ENCODE assay signal across 8 cellular contexts in the genomic region with DNA sequence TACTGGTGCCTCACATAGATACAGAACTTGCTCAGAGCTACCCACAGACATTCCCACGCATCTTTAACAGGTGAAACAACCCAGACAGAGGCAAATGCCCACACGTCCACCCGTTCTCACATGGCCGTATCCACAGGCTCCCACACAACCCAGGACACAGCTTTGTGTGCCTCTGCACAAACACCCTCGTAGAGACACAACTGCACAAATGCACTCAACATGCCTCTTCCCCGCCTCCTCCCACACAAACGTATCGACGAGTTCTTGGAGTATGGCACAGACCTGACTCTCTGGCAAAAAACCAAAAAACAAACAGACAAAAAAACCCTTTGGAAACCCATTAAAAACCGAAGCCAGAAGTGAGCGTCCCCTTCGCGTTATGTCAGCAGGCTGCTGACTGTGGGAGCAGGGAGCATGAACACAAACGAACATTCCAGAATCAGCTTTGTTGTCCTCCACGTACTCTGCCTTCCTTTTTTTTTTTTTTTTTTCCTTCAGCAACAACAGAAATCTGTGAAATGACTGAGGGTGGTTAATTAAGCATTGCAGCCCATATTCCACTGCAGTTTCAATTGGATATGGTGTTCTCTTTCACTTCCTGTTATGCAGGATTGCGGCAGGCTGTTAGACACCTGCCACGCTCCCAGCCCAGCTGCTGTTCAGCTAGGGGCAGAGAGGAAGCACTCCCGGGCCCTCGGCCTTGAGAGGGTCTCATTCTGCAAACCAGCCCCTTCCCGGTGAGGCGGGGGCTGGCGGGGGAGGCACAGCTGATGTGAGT.
DNase-seq lines count a peak whose midpoint lies in the region; ATAC-seq, FAIRE-seq and TF ChIP-seq lines count a peak whose summit lies in the region.
"Had no signal": no experiment of that assay in that cellular context is flagged by ENCODE, and none has a peak within 500 bp of the region (broad histone marks: within the 10 kb centered on the region; RNA-seq: fewer than 3 reads in every experiment).

No MANE protein-coding gene starts in this region.

- H3K27ac Mint-ChIP-seq in activated CD8-positive, alpha-beta T cell treated with anti-CD3 and anti-CD28 coated beads for 36 hours = no peak overlapping the region

- no peak for TF ChIP-seq CTCF in activated CD8-positive, alpha-beta T cell treated with anti-CD3 and anti-CD28 coated beads for 36 hours (IDR thresholded peaks at IDR 0.05)

- no peak for TF ChIP-seq POLR2A in H54 (IDR thresholded peaks at IDR 0.05; ENCODE audit: low read depth, low read length)

- POLR2A ChIA-PET in activated CD8-positive, alpha-beta T cell treated with anti-CD3 and anti-CD28 coated beads for 36 hours (lab: Charles Lee) = interaction anchor here (0.6 to 1.4 kb wide), 5 partner anchors 15 to 110 kb away, joined by 3 to 5 read pairs (median 3); no protein-coding TSS in a partner anchor

- DNase-seq in NCI-H1436 treated with DMSO at 0.1 percent for 48 hours (lab: John Stamatoyannopoulos, UW) (peak; percentile 79), hypothalamus (lab: John Stamatoyannopoulos, UW) (peak in 34 of 51 donors; percentile 3 to 60 (median 32)), H54 (ENCODE audit: insufficient read length, low spot score) (no peak)
- DNase-seq in activated CD8-positive, alpha-beta T cell treated with anti-CD3 and anti-CD28 coated beads for 36 hours = peak; percentile 43
- DNase-seq in stimulated activated naive CD4-positive, alpha-beta T cell treated with Interleukin-2 at 50 U/mL for 16 hours (lab: John Stamatoyannopoulos, UW) = peak; percentile 26

- FAIRE-seq in H54 (lab: Jason Lieb, UNC) = no peak
- FAIRE-seq: islet of Langerhans had no signal

- peaks cover 46% of the 10 kb centered on the region for H3K4me1 Mint-ChIP-seq in activated CD8-positive, alpha-beta T cell treated with anti-CD3 and anti-CD28 coated beads for 36 hours (ENCODE audit: low read depth)

- no peaks in the 10 kb centered on the region for H3K36me3 Mint-ChIP-seq in activated CD8-positive, alpha-beta T cell treated with anti-CD3 and anti-CD28 coated beads for 36 hours (ENCODE audit: low read depth)

- ATAC-seq in GM18868 (IDR thresholded peaks at IDR 0.05; ENCODE audit: unreplicated experiment) = peak; percentile 90
- peak; percentile 95 for ATAC-seq in HG02642 (IDR thresholded peaks at IDR 0.05; ENCODE audit: poor library complexity, unreplicated experiment)
- ATAC-seq in activated CD8-positive, alpha-beta T cell treated with anti-CD3 and anti-CD28 coated beads for 36 hours = peak; percentile 49

- H3K9me3 Mint-ChIP-seq in activated CD8-positive, alpha-beta T cell treated with anti-CD3 and anti-CD28 coated beads for 36 hours = no peaks in the 10 kb centered on the region

- peak overlapping the region; percentile 5 for H3K4me3 Mint-ChIP-seq in activated CD8-positive, alpha-beta T cell treated with anti-CD3 and anti-CD28 coated beads for 36 hours

- CTCF ChIA-PET in activated CD8-positive, alpha-beta T cell treated with anti-CD3 and anti-CD28 coated beads for 36 hours (lab: Charles Lee) = interaction anchor here (1.4 kb wide), 1 partner anchor 8 kb away, joined by 3 read pairs; no protein-coding TSS in a partner anchor

- H3K27me3 Mint-ChIP-seq in activated CD8-positive, alpha-beta T cell treated with anti-CD3 and anti-CD28 coated beads for 36 hours = peaks cover 26% of the 10 kb centered on the region

- intact Hi-C loops in activated CD8-positive, alpha-beta T cell treated with anti-CD3 and anti-CD28 coated beads for 36 hours (cut with micrococcal nuclease) = no loop called here
